Comparison of ENCODE assay signal across 8 cellular contexts in genomic region chr22:36470162-36470993, GRCh38. TPM values are rescaled to one million over a fixed set of nuclear protein-coding genes. Genes with fewer than 3 reads are reported as not detected.
DNase-seq lines count a peak whose midpoint lies in the region; ATAC-seq and TF ChIP-seq lines count a peak whose summit lies in the region.

No MANE protein-coding gene starts in this region.

- H3K36me3 ChIP-seq in CD8-positive, alpha-beta T cell (ENCODE audit: insufficient read depth, low read length): peaks cover 12% of the 10 kb centered on the region

- TF ChIP-seq CTCF in CD8-positive, alpha-beta T cell (IDR thresholded peaks at IDR 0.05): peak; percentile 88
- peak; percentile 99 for TF ChIP-seq CTCF in HL-60 (IDR thresholded peaks at IDR 0.05; ENCODE audit: insufficient read depth, low read length)

- peaks cover 18% of the 10 kb centered on the region for H3K4me1 Mint-ChIP-seq in CD8-positive, alpha-beta T cell (ENCODE audit: low read depth)

- H3K27ac Mint-ChIP-seq in CD8-positive, alpha-beta T cell: peak overlapping the region; percentile 75

- no peak overlapping the region for H3K27ac ChIP-seq in CD8-positive, alpha-beta T cell (ENCODE audit: low read depth, low read length)
- H3K27ac ChIP-seq in HL-60 (replicated peaks): peak overlapping the region; percentile 19

- no peak overlapping the region for H3K4me3 ChIP-seq in CD8-positive, alpha-beta T cell (ENCODE audit: low read depth, low read length)
- H3K4me3 ChIP-seq in HL-60 (replicated peaks; ENCODE audit: insufficient read depth, low read length): no peak overlapping the region

- no peaks in the 10 kb centered on the region for H3K9me3 Mint-ChIP-seq in CD8-positive, alpha-beta T cell

- no peaks in the 10 kb centered on the region for H3K27me3 Mint-ChIP-seq in CD8-positive, alpha-beta T cell (ENCODE audit: low read depth)

- peak; percentile 71 to 89 (median 81) for DNase-seq in CD8-positive, alpha-beta T cell
- peak; percentile 82 to 89 for DNase-seq in HL-60 (ENCODE audit: low read depth in 1 of 2, low spot score in 1 of 2)
- DNase-seq in OCI-M1 (lab: John Stamatoyannopoulos, UW): peak; percentile 90
- peak; percentile 65 for DNase-seq in activated T-cell treated with anti-CD3 and anti-CD28 coated beads for 48 hours (ENCODE audit: low read depth)
- peak; percentile 84 to 91 for DNase-seq in erythroblast (lab: John Stamatoyannopoulos, UW)
- DNase-seq in myocyte (ENCODE audit: low read depth): peak; percentile 93
- peak; percentile 83 for DNase-seq in stimulated activated CD8-positive, alpha-beta memory T cell treated with anti-CD3 and anti-CD28 coated beads, Interleukin-4, amount 100 ng/mL, for 48 hours

- H3K4me3 Mint-ChIP-seq in CD8-positive, alpha-beta T cell: no peak overlapping the region

- no peaks in the 10 kb centered on the region for H3K27me3 ChIP-seq in CD8-positive, alpha-beta T cell (ENCODE audit: insufficient read depth, low read length)
- H3K27me3 ChIP-seq in HL-60 (ENCODE audit: insufficient read depth, poor library complexity, severe bottlenecking): no peaks in the 10 kb centered on the region

- CTCF ChIA-PET in CD8-positive, alpha-beta T cell (lab: Charles Lee): interaction anchor here (0.6 to 14.1 kb wide), 49 partner anchors 8 to 293 kb away, joined by 3 to 227 read pairs (median 4); partner anchors contain the start of genes APOL2, MYH9 and TXN2

- POLR2A ChIA-PET in CD8-positive, alpha-beta T cell (lab: Charles Lee): interaction anchor here (1.0 to 2.1 kb wide), 8 partner anchors 65 to 171 kb away, joined by 3 to 9 read pairs (median 4); no protein-coding TSS in a partner anchor

- intact Hi-C loops in CD8-positive, alpha-beta T cell (cut with DNase I, micrococcal nuclease): loop anchor here (1.0 to 5.0 kb wide), 8 partner anchors 16 to 169 kb away; no protein-coding TSS in a partner anchor

- peak; percentile 98 for ATAC-seq in CD8-positive, alpha-beta T cell
- ATAC-seq in HG03354 (IDR thresholded peaks at IDR 0.05; ENCODE audit: poor library complexity, severe bottlenecking, unreplicated experiment): no peak

- H3K4me1 ChIP-seq in CD8-positive, alpha-beta T cell (ENCODE audit: insufficient read depth, low read length): peaks cover 14% of the 10 kb centered on the region

- H3K9me3 ChIP-seq in CD8-positive, alpha-beta T cell (ENCODE audit: low read length): no peaks in the 10 kb centered on the region

- TF ChIP-seq POLR2A in erythroblast (IDR thresholded peaks at IDR 0.05; ENCODE audit: low read length): no peak

- H3K36me3 Mint-ChIP-seq in CD8-positive, alpha-beta T cell: peaks cover 53% of the 10 kb centered on the region

RNA-seq across cellular contexts. Expression of gene TXN2, which starts 11.1 kb away (rescaled TPM):
- 10 to 100 TPM; 24.4 to 29.0 TPM for total RNA-seq in CD8-positive, alpha-beta T cell
- 38.7 and 44.6 TPM in 2 replicates for total RNA-seq in myocyte
- polyA plus RNA-seq in myocyte (2012): 97.4 TPM

RNA-seq across cellular contexts. Expression of gene FOXRED2, which starts 36.5 kb away (rescaled TPM):
- total RNA-seq in CD8-positive, alpha-beta T cell: 1 to 10 TPM; 2.1 TPM
- total RNA-seq in myocyte: 12.2 and 13.8 TPM in 2 replicates
- polyA plus RNA-seq in myocyte (2012): 7.0 TPM

RNA-seq across cellular contexts. Expression of gene EIF3D, which starts 58.6 kb away (rescaled TPM):
- total RNA-seq in CD8-positive, alpha-beta T cell: 100 to 1,000 TPM; 302 to 315 TPM
- 408 and 477 TPM in 2 replicates for total RNA-seq in myocyte
- polyA plus RNA-seq in myocyte (2012): 168 TPM
